Comparison of ENCODE assay signal across 1 cellular context in the genomic region with DNA sequence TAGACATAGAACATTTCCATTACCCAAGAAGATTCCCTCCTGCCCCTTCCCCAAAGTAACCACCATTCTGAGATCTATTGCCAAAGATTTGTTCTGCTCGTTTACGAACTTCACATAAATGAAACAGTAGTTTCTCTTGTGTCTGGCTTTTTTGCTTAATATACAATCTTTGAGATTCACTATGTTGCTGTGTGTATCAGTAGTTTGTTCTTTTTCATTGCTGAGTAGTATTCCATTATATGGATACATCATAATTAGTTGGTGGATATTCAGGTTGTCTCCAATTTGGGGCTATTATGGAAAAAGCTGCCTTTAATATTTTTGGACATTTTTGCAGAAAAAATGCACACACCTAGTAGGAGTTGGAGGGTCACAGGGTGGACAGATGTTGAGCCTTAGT.
TF ChIP-seq lines count a peak whose summit lies in the region.

No MANE protein-coding gene starts in this region.

TF ChIP-seq in K562, 482 proteins besides CTCF, POLR2A, EP300 and RAD21 (continued from another document):
- TF ChIP-seq, protein P1, sequence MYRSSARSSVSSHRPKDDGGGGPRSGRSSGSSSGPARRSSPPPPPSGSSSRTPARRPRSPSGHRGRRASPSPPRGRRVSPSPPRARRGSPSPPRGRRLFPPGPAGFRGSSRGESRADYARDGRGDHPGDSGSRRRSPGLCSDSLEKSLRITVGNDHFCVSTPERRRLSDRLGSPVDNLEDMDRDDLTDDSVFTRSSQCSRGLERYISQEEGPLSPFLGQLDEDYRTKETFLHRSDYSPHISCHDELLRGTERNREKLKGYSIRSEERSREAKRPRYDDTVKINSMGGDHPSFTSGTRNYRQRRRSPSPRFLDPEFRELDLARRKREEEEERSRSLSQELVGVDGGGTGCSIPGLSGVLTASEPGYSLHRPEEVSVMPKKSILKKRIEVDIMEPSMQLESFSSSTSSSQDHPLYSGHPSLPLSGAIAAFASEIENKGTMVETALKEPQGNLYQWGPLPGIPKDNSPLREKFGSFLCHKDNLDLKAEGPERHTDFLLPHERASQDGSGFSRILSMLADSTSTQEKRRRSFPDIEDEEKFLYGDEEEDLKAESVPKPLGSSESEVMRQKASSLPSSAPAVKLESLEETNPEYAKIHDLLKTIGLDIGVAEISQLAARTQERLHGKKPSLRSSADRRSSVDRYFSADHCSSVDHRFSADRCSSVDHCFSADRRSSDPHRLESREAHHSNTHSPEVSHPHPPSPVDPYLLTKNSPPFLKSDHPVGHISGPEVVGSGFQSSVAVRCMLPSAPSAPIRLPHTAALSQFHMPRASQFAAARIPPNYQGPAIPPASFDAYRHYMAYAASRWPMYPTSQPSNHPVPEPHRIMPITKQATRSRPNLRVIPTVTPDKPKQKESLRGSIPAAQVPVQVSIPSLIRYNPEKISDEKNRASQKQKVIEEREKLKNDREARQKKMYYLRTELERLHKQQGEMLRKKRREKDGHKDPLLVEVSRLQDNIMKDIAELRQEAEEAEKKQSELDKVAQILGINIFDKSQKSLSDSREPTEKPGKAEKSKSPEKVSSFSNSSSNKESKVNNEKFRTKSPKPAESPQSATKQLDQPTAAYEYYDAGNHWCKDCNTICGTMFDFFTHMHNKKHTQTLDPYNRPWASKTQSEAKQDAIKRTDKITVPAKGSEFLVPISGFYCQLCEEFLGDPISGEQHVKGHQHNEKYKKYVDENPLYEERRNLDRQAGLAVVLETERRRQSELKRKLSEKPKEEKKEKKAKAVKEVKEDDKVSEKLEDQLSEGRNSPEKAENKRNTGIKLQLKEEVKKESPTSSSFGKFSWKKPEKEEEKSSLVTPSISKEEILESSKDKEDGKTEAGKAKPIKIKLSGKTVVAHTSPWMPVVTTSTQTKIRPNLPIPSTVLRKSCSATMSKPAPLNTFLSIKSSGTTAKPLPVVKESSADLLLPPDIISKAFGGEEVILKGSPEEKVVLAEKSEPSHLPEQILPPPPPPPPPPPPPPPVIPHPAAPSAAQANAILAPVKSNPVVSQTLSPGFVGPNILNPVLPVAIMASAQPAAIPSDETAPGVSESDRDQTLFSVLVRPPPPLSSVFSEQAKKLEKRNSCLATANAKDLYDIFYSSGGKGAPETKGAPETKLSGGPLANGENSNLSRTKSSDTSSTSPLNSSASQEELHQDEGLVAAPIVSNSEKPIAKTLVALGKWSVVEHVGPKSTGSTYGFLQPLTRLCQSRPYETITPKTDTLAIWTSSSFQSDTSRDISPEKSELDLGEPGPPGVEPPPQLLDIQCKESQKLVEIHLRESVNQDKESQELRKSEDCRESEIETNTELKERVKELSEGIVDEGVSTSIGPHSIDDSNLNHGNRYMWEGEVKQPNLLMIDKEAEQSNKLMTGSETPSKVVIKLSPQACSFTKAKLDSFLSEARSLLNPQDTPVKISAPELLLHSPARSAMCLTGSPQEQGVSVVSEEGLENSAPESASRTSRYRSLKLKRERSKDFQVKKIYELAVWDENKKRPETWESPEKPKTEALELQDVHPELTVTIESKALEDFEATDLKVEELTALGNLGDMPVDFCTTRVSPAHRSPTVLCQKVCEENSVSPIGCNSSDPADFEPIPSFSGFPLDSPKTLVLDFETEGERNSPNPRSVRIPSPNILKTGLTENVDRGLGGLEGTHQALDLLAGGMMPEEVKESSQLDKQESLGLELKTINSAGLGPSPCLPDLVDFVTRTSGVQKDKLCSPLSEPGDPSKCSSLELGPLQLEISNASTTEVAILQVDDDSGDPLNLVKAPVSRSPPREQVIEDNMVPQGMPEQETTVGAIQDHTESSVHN (IDR thresholded peaks at IDR 0.05; ENCODE audit: borderline replicate concordance in 1 of 2, low read depth in 1 of 2), result no peak
- TF ChIP-seq, protein P2, sequence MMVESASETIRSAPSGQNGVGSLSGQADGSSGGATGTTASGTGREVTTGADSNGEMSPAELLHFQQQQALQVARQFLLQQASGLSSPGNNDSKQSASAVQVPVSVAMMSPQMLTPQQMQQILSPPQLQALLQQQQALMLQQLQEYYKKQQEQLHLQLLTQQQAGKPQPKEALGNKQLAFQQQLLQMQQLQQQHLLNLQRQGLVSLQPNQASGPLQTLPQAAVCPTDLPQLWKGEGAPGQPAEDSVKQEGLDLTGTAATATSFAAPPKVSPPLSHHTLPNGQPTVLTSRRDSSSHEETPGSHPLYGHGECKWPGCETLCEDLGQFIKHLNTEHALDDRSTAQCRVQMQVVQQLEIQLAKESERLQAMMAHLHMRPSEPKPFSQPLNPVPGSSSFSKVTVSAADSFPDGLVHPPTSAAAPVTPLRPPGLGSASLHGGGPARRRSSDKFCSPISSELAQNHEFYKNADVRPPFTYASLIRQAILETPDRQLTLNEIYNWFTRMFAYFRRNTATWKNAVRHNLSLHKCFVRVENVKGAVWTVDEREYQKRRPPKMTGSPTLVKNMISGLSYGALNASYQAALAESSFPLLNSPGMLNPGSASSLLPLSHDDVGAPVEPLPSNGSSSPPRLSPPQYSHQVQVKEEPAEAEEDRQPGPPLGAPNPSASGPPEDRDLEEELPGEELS (CRISPR knock-in tag; IDR thresholded peaks at IDR 0.05; ENCODE audit: borderline replicate concordance), result no peak
- TF ChIP-seq RBM25 (IDR thresholded peaks at IDR 0.05; ENCODE audit: low read depth, low read length, severe bottlenecking), result peak; percentile 7
- TF ChIP-seq, protein P3, sequence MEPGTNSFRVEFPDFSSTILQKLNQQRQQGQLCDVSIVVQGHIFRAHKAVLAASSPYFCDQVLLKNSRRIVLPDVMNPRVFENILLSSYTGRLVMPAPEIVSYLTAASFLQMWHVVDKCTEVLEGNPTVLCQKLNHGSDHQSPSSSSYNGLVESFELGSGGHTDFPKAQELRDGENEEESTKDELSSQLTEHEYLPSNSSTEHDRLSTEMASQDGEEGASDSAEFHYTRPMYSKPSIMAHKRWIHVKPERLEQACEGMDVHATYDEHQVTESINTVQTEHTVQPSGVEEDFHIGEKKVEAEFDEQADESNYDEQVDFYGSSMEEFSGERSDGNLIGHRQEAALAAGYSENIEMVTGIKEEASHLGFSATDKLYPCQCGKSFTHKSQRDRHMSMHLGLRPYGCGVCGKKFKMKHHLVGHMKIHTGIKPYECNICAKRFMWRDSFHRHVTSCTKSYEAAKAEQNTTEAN (CRISPR knock-in tag; IDR thresholded peaks at IDR 0.05), result no peak
- no peak for TF ChIP-seq ZNF347 (CRISPR knock-in tag; IDR thresholded peaks at IDR 0.05; ENCODE audit: low read depth)
- peak; percentile 55 for TF ChIP-seq ZNF146 (CRISPR knock-in tag; IDR thresholded peaks at IDR 0.05; ENCODE audit: unreplicated experiment)
- TF ChIP-seq, protein P4, sequence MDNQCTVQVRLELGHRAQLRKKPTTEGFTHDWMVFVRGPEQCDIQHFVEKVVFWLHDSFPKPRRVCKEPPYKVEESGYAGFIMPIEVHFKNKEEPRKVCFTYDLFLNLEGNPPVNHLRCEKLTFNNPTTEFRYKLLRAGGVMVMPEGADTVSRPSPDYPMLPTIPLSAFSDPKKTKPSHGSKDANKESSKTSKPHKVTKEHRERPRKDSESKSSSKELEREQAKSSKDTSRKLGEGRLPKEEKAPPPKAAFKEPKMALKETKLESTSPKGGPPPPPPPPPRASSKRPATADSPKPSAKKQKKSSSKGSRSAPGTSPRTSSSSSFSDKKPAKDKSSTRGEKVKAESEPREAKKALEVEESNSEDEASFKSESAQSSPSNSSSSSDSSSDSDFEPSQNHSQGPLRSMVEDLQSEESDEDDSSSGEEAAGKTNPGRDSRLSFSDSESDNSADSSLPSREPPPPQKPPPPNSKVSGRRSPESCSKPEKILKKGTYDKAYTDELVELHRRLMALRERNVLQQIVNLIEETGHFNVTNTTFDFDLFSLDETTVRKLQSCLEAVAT (IDR thresholded peaks at IDR 0.05), result no peak
